Comparison of ENCODE assay signal across 1 cellular context in genomic region chr16:14520753-14521152, GRCh38.
TF ChIP-seq lines count a peak whose summit lies in the region.

No MANE protein-coding gene starts in this region.

TF ChIP-seq in A549, 52 proteins besides CTCF, POLR2A, EP300 and RAD21:
- no peak for TF ChIP-seq MAFK (IDR thresholded peaks at IDR 0.05; ENCODE audit: partially characterized antibody)
- no peak for TF ChIP-seq NFE2L2 (conservative IDR thresholded peaks at IDR 0.05; ENCODE audit: low read length)
- TF ChIP-seq, protein P1, sequence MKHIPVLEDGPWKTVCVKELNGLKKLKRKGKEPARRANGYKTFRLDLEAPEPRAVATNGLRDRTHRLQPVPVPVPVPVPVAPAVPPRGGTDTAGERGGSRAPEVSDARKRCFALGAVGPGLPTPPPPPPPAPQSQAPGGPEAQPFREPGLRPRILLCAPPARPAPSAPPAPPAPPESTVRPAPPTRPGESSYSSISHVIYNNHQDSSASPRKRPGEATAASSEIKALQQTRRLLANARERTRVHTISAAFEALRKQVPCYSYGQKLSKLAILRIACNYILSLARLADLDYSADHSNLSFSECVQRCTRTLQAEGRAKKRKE (CRISPR knock-in tag; IDR thresholded peaks at IDR 0.05; ENCODE audit: low read depth) = no peak
- TF ChIP-seq FOSL2 (IDR thresholded peaks at IDR 0.05) = no peak
- TF ChIP-seq FOSL2 (CRISPR knock-in tag; IDR thresholded peaks at IDR 0.05) = no peak
- no peak for TF ChIP-seq PBX3 (IDR thresholded peaks at IDR 0.05)
- no peak for TF ChIP-seq FOSB (CRISPR knock-in tag; IDR thresholded peaks at IDR 0.05)
- TF ChIP-seq CHD2 (IDR thresholded peaks at IDR 0.05; ENCODE audit: low read length, partially characterized antibody) = no peak
